In genomic region chr1:153776971-153777370, GRCh38 we compare ENCODE assay signal across 12 cellular contexts. TPM values are rescaled to one million over a fixed set of nuclear protein-coding genes. Genes with fewer than 3 reads are reported as not detected.
A peak's percentile ranks its signal among the peaks of the same experiment; 100 is the strongest.
DNase-seq lines count a peak whose midpoint lies in the region; ATAC-seq and TF ChIP-seq lines count a peak whose summit lies in the region.
"Had no signal": no experiment of that assay in that cellular context is flagged by ENCODE, and none has a peak within 500 bp of the region (broad histone marks: within the 10 kb centered on the region; RNA-seq: fewer than 3 reads in every experiment).

No MANE protein-coding gene starts in this region.

- H3K18ac ChIP-seq in neuronal stem cell (ENCODE audit: low read length): no peak overlapping the region

- no peak overlapping the region for H2BK5ac ChIP-seq in neuronal stem cell (ENCODE audit: low read length)

- H3K23ac ChIP-seq in neuronal stem cell (ENCODE audit: low read depth, low read length, poor library complexity): no peak overlapping the region

- no peak for TF ChIP-seq CTCF in PC-9 (conservative IDR thresholded peaks at IDR 0.05)
- no peak for TF ChIP-seq CTCF in endodermal cell (conservative IDR thresholded peaks at IDR 0.05)

- H3K4me3 Mint-ChIP-seq in CD4-positive, alpha-beta memory T cell: peak overlapping the region; percentile 7 to 73 (median 50)
- H3K4me3 Mint-ChIP-seq in endodermal cell: peak overlapping the region; percentile 75

- DNase-seq in CD4-positive, alpha-beta memory T cell: no peak
- no peak for DNase-seq in PC-9
- no peak for DNase-seq in endodermal cell
- DNase-seq in neuronal stem cell (ENCODE audit: low spot score): no peak
- no peak for DNase-seq in SW 1271 (lab: John Stamatoyannopoulos, UW)
- no peak for DNase-seq in dedifferentiated amniotic fluid mesenchymal stem cell (ENCODE audit: extremely low spot score)
- DNase-seq: brain microvascular endothelial cell, islet precursor cell had no signal

- 0 out of 2 replicates have a peak overlapping the region, but pooled peaks have one; percentile 93 for H3K4me2 ChIP-seq in PC-9
- H3K4me2 ChIP-seq in neuronal stem cell (ENCODE audit: insufficient read depth, low read length, poor library complexity, severe bottlenecking): no peak overlapping the region

- H3K27me3 Mint-ChIP-seq in CD4-positive, alpha-beta memory T cell: no peaks in the 10 kb centered on the region
- H3K27me3 Mint-ChIP-seq in endodermal cell (ENCODE audit: insufficient read depth): no peaks in the 10 kb centered on the region

- H3K9me3 Mint-ChIP-seq in CD4-positive, alpha-beta memory T cell: no peaks in the 10 kb centered on the region
- H3K9me3 Mint-ChIP-seq in endodermal cell: no peaks in the 10 kb centered on the region

- CTCF ChIA-PET in CD4-positive, alpha-beta memory T cell (lab: Charles Lee; ENCODE audit: partially characterized antibody): interaction anchor here (2.2 kb wide), 1 partner anchor 210 kb away, joined by 7 read pairs; the partner anchor contains the start of gene RAB13
- CTCF ChIA-PET in PC-9 (lab: Charles Lee): no interaction called here

- no peak overlapping the region for H4K8ac ChIP-seq in neuronal stem cell (ENCODE audit: low read depth, low read length)

- H3K79me2 ChIP-seq in PC-9 (ENCODE audit: low read depth): no peaks in the 10 kb centered on the region

- H2BK12ac ChIP-seq in neuronal stem cell (ENCODE audit: low read length): no peak overlapping the region

- H4K20me1 ChIP-seq in PC-9 (ENCODE audit: insufficient read depth): 0 out of 2 replicates have a peak, but pooled peaks cover 4% of the 10 kb centered on the region

- H2AFZ ChIP-seq in PC-9: no peak overlapping the region
- no peak overlapping the region for H2AFZ ChIP-seq in neuronal stem cell (ENCODE audit: low read length)

- H3K36me3 ChIP-seq in CD4-positive, alpha-beta memory T cell (ENCODE audit: insufficient read depth, low read length): no peaks in the 10 kb centered on the region
- no peaks in the 10 kb centered on the region for H3K36me3 ChIP-seq in PC-9 (ENCODE audit: low read depth)
- H3K36me3 ChIP-seq in endodermal cell (ENCODE audit: control insufficient read depth, insufficient read depth, low read length): peaks cover 35% of the 10 kb centered on the region
- H3K36me3 ChIP-seq in neuronal stem cell (replicated peaks in 1 of 2; ENCODE audit: control insufficient read depth in 2 of 2, insufficient read depth in 2 of 2, low read length in 2 of 2): peaks cover 16 to 69% of the 10 kb centered on the region in 2 donors

- H3K4me3 ChIP-seq in CD4-positive, alpha-beta memory T cell (ENCODE audit: low read length in 2 of 2): no peak overlapping the region
- H3K4me3 ChIP-seq in PC-9 (no peak overlapping the region), endodermal cell (ENCODE audit: low read length) (peak overlapping the region; percentile 85), neuronal stem cell (ENCODE audit: low read length in 2 of 2) (no peak overlapping the region)

- POLR2A ChIA-PET in CD4-positive, alpha-beta memory T cell (lab: Charles Lee; ENCODE audit: partially characterized antibody): interaction anchor here (1.8 to 2.9 kb wide), 3 partner anchors 9 to 201 kb away, joined by 9 to 11 read pairs (median 10); partner anchors contain the start of genes ILF2 and JTB
- POLR2A ChIA-PET in PC-9 (lab: Charles Lee; ENCODE audit: unreplicated experiment): no interaction called here

- peaks cover 13% of the 10 kb centered on the region; the same call in 1 of the 2 replicates for H3F3A ChIP-seq in PC-9 (ENCODE audit: insufficient read depth, low read depth)

- H3K27ac Mint-ChIP-seq in CD4-positive, alpha-beta memory T cell: peak overlapping the region in 5 of 7 donors; percentile 3 to 87 (median 57)
- peak overlapping the region; percentile 30 for H3K27ac Mint-ChIP-seq in endodermal cell

- ATAC-seq in HG03442 (IDR thresholded peaks at IDR 0.05; ENCODE audit: unreplicated experiment) (no peak), GM18873 (IDR thresholded peaks at IDR 0.05; ENCODE audit: low FRiP score, unreplicated experiment) (no peak)
- ATAC-seq: GM12878 had no signal

- no peak overlapping the region for H2BK15ac ChIP-seq in neuronal stem cell (ENCODE audit: low read length)

- peaks cover 0 to 11% of the 10 kb centered on the region in 2 donors for H3K36me3 Mint-ChIP-seq in CD4-positive, alpha-beta memory T cell
- peaks cover 45% of the 10 kb centered on the region for H3K36me3 Mint-ChIP-seq in endodermal cell (ENCODE audit: low read depth)

- H4K91ac ChIP-seq in neuronal stem cell (ENCODE audit: low read depth, low read length, poor library complexity): no peak overlapping the region

- H3K4ac ChIP-seq in neuronal stem cell (ENCODE audit: low read length): no peak overlapping the region

- H3K9ac ChIP-seq in endodermal cell (ENCODE audit: extremely low read depth, low read length, poor library complexity, severe bottlenecking) (no peak overlapping the region), neuronal stem cell (ENCODE audit: low read depth, low read length, poor library complexity) (no peak overlapping the region)

- intact Hi-C loops in CD4-positive, alpha-beta memory T cell (cut with micrococcal nuclease): no loop called here
- intact Hi-C loops in PC-9 (cut with micrococcal nuclease; ENCODE audit: unreplicated experiment): loop anchor here (5.0 kb wide), 1 partner anchor 210 kb away; the partner anchor contains the start of gene RAB13

- WGBS in endodermal cell (ENCODE audit: insufficient coverage in 1 of 2, insufficient read length in 1 of 2), 2 experiments: 91 to 93% methylated on average over 2 to 8 of the region's 8 CpGs
- WGBS in neuronal stem cell (ENCODE audit: extremely low coverage in 2 of 2, insufficient read length in 2 of 2, insufficient replicate concordance in 1 of 2), 2 donors: no CpG with 5 or more reads among the region's 8 CpGs

- H3K9me3 ChIP-seq in CD4-positive, alpha-beta memory T cell (ENCODE audit: control insufficient read depth in 1 of 2, low read length in 2 of 2): no peaks in the 10 kb centered on the region
- H3K9me3 ChIP-seq in PC-9 (ENCODE audit: insufficient read depth, low read depth) (no peaks in the 10 kb centered on the region), endodermal cell (ENCODE audit: control insufficient read depth, low read length) (no peaks in the 10 kb centered on the region), neuronal stem cell (replicated peaks in 1 of 2; ENCODE audit: control insufficient read depth in 2 of 2, insufficient read depth in 1 of 2, low read depth in 1 of 2, low read length in 2 of 2) (no peaks in the 10 kb centered on the region)

- peaks cover 12 to 31% (median 15%) of the 10 kb centered on the region in 4 donors for H3K4me1 Mint-ChIP-seq in CD4-positive, alpha-beta memory T cell
- peaks cover 21% of the 10 kb centered on the region for H3K4me1 Mint-ChIP-seq in endodermal cell

- H2BK120ac ChIP-seq in neuronal stem cell (ENCODE audit: low read depth, low read length): no peak overlapping the region

- peaks cover 20% of the 10 kb centered on the region for H3K4me1 ChIP-seq in CD4-positive, alpha-beta memory T cell (ENCODE audit: insufficient read depth, low read length)
- 0 out of 2 replicates have a peak, but pooled peaks cover 12% of the 10 kb centered on the region for H3K4me1 ChIP-seq in PC-9 (replicated peaks; ENCODE audit: insufficient read depth)
- H3K4me1 ChIP-seq in endodermal cell (ENCODE audit: control insufficient read depth, insufficient read depth, low read length): peaks cover 2% of the 10 kb centered on the region
- H3K4me1 ChIP-seq in neuronal stem cell (ENCODE audit: control insufficient read depth in 2 of 2, insufficient read depth in 1 of 2, low read depth in 1 of 2, low read length in 2 of 2): peaks cover 0 to 7% of the 10 kb centered on the region in 2 donors

- H3K79me1 ChIP-seq in neuronal stem cell (ENCODE audit: low read depth, low read length): peaks cover 4% of the 10 kb centered on the region

- no peaks in the 10 kb centered on the region for H3K27me3 ChIP-seq in CD4-positive, alpha-beta memory T cell (ENCODE audit: insufficient read depth, low read length)
- H3K27me3 ChIP-seq in PC-9 (ENCODE audit: insufficient read depth, low read depth): no peaks in the 10 kb centered on the region
- no peaks in the 10 kb centered on the region for H3K27me3 ChIP-seq in endodermal cell (ENCODE audit: control insufficient read depth, insufficient read depth, low read length, poor library complexity, severe bottlenecking)
- H3K27me3 ChIP-seq in neuronal stem cell (ENCODE audit: control insufficient read depth in 3 of 3, insufficient read depth in 3 of 3, low read depth in 1 of 3, low read length in 3 of 3): peaks cover 0 to 5% (median 0%) of the 10 kb centered on the region in 3 experiments
- H3K27me3 ChIP-seq: brain microvascular endothelial cell had no signal

- no TSS peak for BruUV-seq in PC-9 (replicated peaks; lab: Mats Ljungman, UMichigan)

- no peak overlapping the region for H3K14ac ChIP-seq in neuronal stem cell (ENCODE audit: low read length)

- no peaks in the 10 kb centered on the region for H3K9me2 ChIP-seq in PC-9 (ENCODE audit: insufficient read depth)

- H2AK5ac ChIP-seq in neuronal stem cell (ENCODE audit: low read depth, low read length): peak overlapping the region; percentile 70

- no peak overlapping the region for H3K27ac ChIP-seq in CD4-positive, alpha-beta memory T cell (ENCODE audit: low read depth, low read length)
- H3K27ac ChIP-seq in PC-9: no peak overlapping the region
- no peak overlapping the region for H3K27ac ChIP-seq in endodermal cell (ENCODE audit: low read depth, low read length)
- no peak overlapping the region for H3K27ac ChIP-seq in neuronal stem cell (replicated peaks; ENCODE audit: low read length)
- H3K27ac ChIP-seq: brain microvascular endothelial cell, SK-N-MC had no signal

RNA-seq across cellular contexts. Expression of gene SLC27A3, which starts 1.8 kb away (rescaled TPM):
- total RNA-seq in CD4-positive, alpha-beta memory T cell: 10 to 100 TPM; 18.2 to 20.5 TPM
- polyA plus RNA-seq in CD4-positive, alpha-beta memory T cell: 1 to 10 TPM; 7.9 to 9.2 TPM
- total RNA-seq in PC-9 (2021): 14.4 and 17.1 TPM in 2 replicates
- 10 to 100 TPM; 60.6 to 64.5 TPM for total RNA-seq in endodermal cell
- polyA plus RNA-seq in endodermal cell (2013, experiment 1 of 2): 18.9 TPM
- 18.1 TPM for polyA plus RNA-seq in endodermal cell (2013, experiment 2 of 2)
- polyA plus RNA-seq in neuronal stem cell (2013, experiment 1 of 2): 7.5 TPM
- polyA plus RNA-seq in neuronal stem cell (2013, experiment 2 of 2): 7.2 TPM

RNA-seq across cellular contexts. Expression of gene INTS3, which starts 49.1 kb away (rescaled TPM):
- 10 to 100 TPM; 49.1 to 53.0 TPM for total RNA-seq in CD4-positive, alpha-beta memory T cell
- 10 to 100 TPM in 1 of 2 donors, 1 to 10 TPM in 1; 8.1 to 12.5 TPM for polyA plus RNA-seq in CD4-positive, alpha-beta memory T cell
- 62.5 and 91.7 TPM in 2 replicates for total RNA-seq in PC-9 (2021)
- 100 to 1,000 TPM in 1 of 2 donors, 10 to 100 TPM in 1; 94.4 to 117 TPM for total RNA-seq in endodermal cell
- 64.8 TPM for polyA plus RNA-seq in endodermal cell (2013, experiment 1 of 2)
- 56.5 TPM for polyA plus RNA-seq in endodermal cell (2013, experiment 2 of 2)
- polyA plus RNA-seq in neuronal stem cell (2013, experiment 1 of 2): 24.8 TPM
- 24.2 TPM for polyA plus RNA-seq in neuronal stem cell (2013, experiment 2 of 2)
